In genomic region chr11:84660257-84660656, GRCh38 we compare ENCODE assay signal across 5 cellular contexts.
"Had no signal": no experiment of that assay in that cellular context is flagged by ENCODE, and none has a peak within 500 bp of the region (broad histone marks: within the 10 kb centered on the region; RNA-seq: fewer than 3 reads in every experiment).

No MANE protein-coding gene starts in this region.

- H3K27ac ChIP-seq: HL-60 had no signal

- ATAC-seq: HepG2, K562 had no signal

- H3K4me3 ChIP-seq: K562 had no signal

- DNase-seq: IMR-90, KBM-7 had no signal

- FAIRE-seq: HepG2, K562 had no signal
